ENCODE assay signal across 38 cellular contexts in genomic region chr18:44935455-44935854, GRCh38.
"Had no signal": no experiment of that assay in that cellular context is flagged by ENCODE, and none has a peak within 500 bp of the region (broad histone marks: within the 10 kb centered on the region; RNA-seq: fewer than 3 reads in every experiment).

No MANE protein-coding gene starts in this region.

- H3K27ac Mint-ChIP-seq: activated CD4-positive, alpha-beta memory T cell treated with anti-CD3 and anti-CD28 coated beads, Interleukin-2, amount 10 ng/mL, durations not matched to agents 7 days and 5 days; activated CD8-positive, alpha-beta memory T cell treated with anti-CD3 and anti-CD28 coated beads, Interleukin-2, amount 10 ng/mL, durations not matched to agents 7 days and 5 days; activated naive CD4-positive, alpha-beta T cell treated with anti-CD3 and anti-CD28 coated beads, Interleukin-2, amount 10 ng/mL, durations not matched to agents 7 days and 5 days; activated naive CD8-positive, alpha-beta T cell; activated naive CD8-positive, alpha-beta T cell treated with anti-CD3 and anti-CD28 coated beads, Interleukin-2, amount 50 U/mL, for 24 hours had no signal

- H3K4me3 ChIP-seq: PC-9 had no signal

- ATAC-seq: activated CD8-positive, alpha-beta memory T cell treated with anti-CD3 and anti-CD28 coated beads, Interleukin-2, amount 10 ng/mL, durations not matched to agents 7 days and 5 days; activated naive CD8-positive, alpha-beta T cell treated with anti-CD3 and anti-CD28 coated beads, Interleukin-2, amount 50 U/mL, for 24 hours had no signal

- H3K27ac ChIP-seq: KMS-11, PC-9, VCaP had no signal

- DNase-seq: activated CD4-positive, alpha-beta memory T cell treated with anti-CD3 and anti-CD28 coated beads, Interleukin-2, amount 10 ng/mL, durations not matched to agents 7 days and 5 days; activated CD4-positive, alpha-beta T cell treated with anti-CD3 and anti-CD28 coated beads for 1 hour; activated CD4-positive, alpha-beta T cell treated with anti-CD3 and anti-CD28 coated beads for 48 hours; activated CD4-positive, CD25-positive, alpha-beta regulatory T cell; activated CD8-positive, alpha-beta memory T cell treated with anti-CD3 and anti-CD28 coated beads for 24 hours; activated CD8-positive, alpha-beta memory T cell treated with anti-CD3 and anti-CD28 coated beads, Interleukin-2, amount 10 ng/mL, durations not matched to agents 7 days and 5 days; activated CD8-positive, alpha-beta memory T cell treated with anti-CD3 and anti-CD28 coated beads, Interleukin-2, amount 50 U/mL, for 48 hours; activated effector memory CD4-positive, alpha-beta T cell treated with Interleukin-2 at 50 U/mL for 16 hours; activated naive CD4-positive, alpha-beta T cell treated with anti-CD3 and anti-CD28 coated beads, Interleukin-2, amount 10 ng/mL, durations not matched to agents 7 days and 5 days; activated naive CD8-positive, alpha-beta T cell treated with anti-CD3 and anti-CD28 coated beads, Interleukin-2, amount 50 U/mL, for 24 hours; activated T-cell treated with anti-CD3 and anti-CD28 coated beads, Interleukin-2, amount 50 U/mL, for 48 hours; anterior cingulate cortex; caudate nucleus; cerebellar nuclear complex; MM.1S; MV-4-11; NCI-H1092 treated with DMSO at 0.1 percent for 48 hours; NCI-H1417; NCI-H146; NCI-H187; NCI-H2029 treated with DMSO at 0.1 percent for 48 hours; NCI-H2107; NCI-H2171; NCI-H446; NCI-H510A treated with DMSO at 0.1 percent for 48 hours; NCI-H526 treated with DMSO at 0.1 percent for 48 hours; NCI-H82; NK-92 treated with Interleukin-12 subunit alpha and Interleukin-12 subunit beta, amount 100 ng/mL, for 24 hours; PC-9; Right ventricle myocardium superior; SW 1271; T-helper 1 cell; T-helper 2 cell; T-helper 9 cell had no signal

- H3K36me3 Mint-ChIP-seq: activated naive CD4-positive, alpha-beta T cell treated with anti-CD3 and anti-CD28 coated beads, Interleukin-2, amount 10 ng/mL, durations not matched to agents 7 days and 5 days; activated naive CD8-positive, alpha-beta T cell had no signal

- H3K4me3 Mint-ChIP-seq: activated CD4-positive, alpha-beta memory T cell treated with anti-CD3 and anti-CD28 coated beads, Interleukin-2, amount 10 ng/mL, durations not matched to agents 7 days and 5 days; activated CD8-positive, alpha-beta memory T cell treated with anti-CD3 and anti-CD28 coated beads, Interleukin-2, amount 10 ng/mL, durations not matched to agents 7 days and 5 days; activated naive CD4-positive, alpha-beta T cell treated with anti-CD3 and anti-CD28 coated beads, Interleukin-2, amount 10 ng/mL, durations not matched to agents 7 days and 5 days; activated naive CD8-positive, alpha-beta T cell; activated naive CD8-positive, alpha-beta T cell treated with anti-CD3 and anti-CD28 coated beads, Interleukin-2, amount 50 U/mL, for 24 hours; brain had no signal

- H3K27me3 Mint-ChIP-seq: activated CD8-positive, alpha-beta memory T cell treated with anti-CD3 and anti-CD28 coated beads, Interleukin-2, amount 10 ng/mL, durations not matched to agents 7 days and 5 days; activated naive CD4-positive, alpha-beta T cell treated with anti-CD3 and anti-CD28 coated beads, Interleukin-2, amount 10 ng/mL, durations not matched to agents 7 days and 5 days; brain had no signal
